ENCODE assay signal across 8 cellular contexts in the genomic region with DNA sequence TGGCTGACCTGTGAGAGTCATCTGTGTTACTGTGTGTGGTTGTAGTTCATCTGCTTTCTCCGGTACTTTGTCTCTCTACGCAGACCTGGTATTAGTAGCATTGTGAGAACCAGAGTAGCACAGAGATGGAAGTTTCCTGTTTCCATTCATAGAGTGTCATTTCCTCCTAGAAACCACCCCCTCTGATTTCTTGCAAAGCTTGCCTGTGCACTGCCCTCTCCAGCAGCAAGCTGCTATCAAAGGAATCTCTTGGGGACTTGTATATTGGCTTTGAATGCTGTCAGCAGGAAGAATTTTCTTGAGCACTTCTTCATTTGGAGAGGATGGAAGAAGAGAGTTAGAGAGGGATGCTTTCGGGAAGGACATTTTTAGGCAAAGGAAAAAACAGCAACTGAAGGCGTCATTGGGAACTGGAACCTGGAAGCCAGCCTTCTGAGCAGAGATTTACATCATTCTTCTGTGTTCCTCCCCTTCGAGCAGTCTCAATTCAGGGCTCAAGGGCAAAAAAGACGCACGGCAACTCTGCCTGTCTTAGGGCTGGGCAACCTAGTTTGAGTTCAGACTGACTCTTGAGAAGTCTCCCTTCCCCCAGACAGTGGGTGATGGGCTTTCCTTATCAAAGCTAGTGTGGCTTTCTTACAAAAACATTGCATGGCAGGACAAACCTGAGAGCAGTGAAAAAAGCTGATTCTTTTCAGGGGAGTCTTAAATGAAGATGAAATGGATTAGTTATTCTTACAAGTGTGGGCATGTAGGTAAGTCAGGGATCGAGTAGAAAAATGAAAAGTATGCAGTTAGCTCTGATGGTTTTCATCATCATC.
DNase-seq lines count a peak whose midpoint lies in the region; ATAC-seq and TF ChIP-seq lines count a peak whose summit lies in the region.

No MANE protein-coding gene starts in this region.

- H3K27me3 Mint-ChIP-seq in HFFc6 (ENCODE audit: insufficient read depth), result no peaks in the 10 kb centered on the region; the same call in 1 of the 2 replicates
- peaks cover 9% of the 10 kb centered on the region for H3K27me3 Mint-ChIP-seq in activated CD8-positive, alpha-beta T cell treated with anti-CD3 and anti-CD28 coated beads, Interleukin-2, amount 10 ng/mL, durations not matched to agents 7 days and 5 days (ENCODE audit: low read depth)

- intact Hi-C loops in left lung (cut with DNase I), result no loop called here

- no peak overlapping the region for H3K4me3 ChIP-seq in left lung

- no peaks in the 10 kb centered on the region for H3K27me3 ChIP-seq in left lung

- H3K4me3 Mint-ChIP-seq in HFFc6, result no peak overlapping the region
- H3K4me3 Mint-ChIP-seq in activated CD8-positive, alpha-beta T cell treated with anti-CD3 and anti-CD28 coated beads, Interleukin-2, amount 10 ng/mL, durations not matched to agents 7 days and 5 days, result peak overlapping the region; percentile 32

- peak overlapping the region; percentile 38 to 43 for H3K27ac ChIP-seq in left lung

- no peaks in the 10 kb centered on the region for H3K9me3 ChIP-seq in left lung

- TF ChIP-seq CTCF in HFFc6 (IDR thresholded peaks at IDR 0.05) (no peak), left lung (IDR thresholded peaks at IDR 0.05) (no peak)

- peaks cover 7 to 20% of the 10 kb centered on the region in 2 donors for H3K4me1 ChIP-seq in left lung

- peaks cover 0 to 8% of the 10 kb centered on the region in 2 donors for H3K36me3 ChIP-seq in left lung

- no peaks in the 10 kb centered on the region for H3K9me3 Mint-ChIP-seq in HFFc6
- H3K9me3 Mint-ChIP-seq in activated CD8-positive, alpha-beta T cell treated with anti-CD3 and anti-CD28 coated beads, Interleukin-2, amount 10 ng/mL, durations not matched to agents 7 days and 5 days (ENCODE audit: insufficient read depth), result no peaks in the 10 kb centered on the region

- CTCF ChIA-PET in activated CD8-positive, alpha-beta T cell treated with anti-CD3 and anti-CD28 coated beads, Interleukin-2, amount 10 ng/mL, durations not matched to agents 7 days and 5 days (lab: Charles Lee), result no interaction called here

- H3K36me3 Mint-ChIP-seq in HFFc6 (ENCODE audit: low read depth), result peaks cover 32% of the 10 kb centered on the region
- no peaks in the 10 kb centered on the region for H3K36me3 Mint-ChIP-seq in activated CD8-positive, alpha-beta T cell treated with anti-CD3 and anti-CD28 coated beads, Interleukin-2, amount 10 ng/mL, durations not matched to agents 7 days and 5 days (ENCODE audit: low read depth)

- H3K27ac Mint-ChIP-seq in HFFc6, result peak overlapping the region; percentile 20; the same call in 1 of the 2 replicates
- peak overlapping the region; percentile 84 for H3K27ac Mint-ChIP-seq in activated CD8-positive, alpha-beta T cell treated with anti-CD3 and anti-CD28 coated beads, Interleukin-2, amount 10 ng/mL, durations not matched to agents 7 days and 5 days

- no peak for DNase-seq in HFFc6
- peak; percentile 41 for DNase-seq in activated CD8-positive, alpha-beta T cell treated with anti-CD3 and anti-CD28 coated beads, Interleukin-2, amount 10 ng/mL, durations not matched to agents 7 days and 5 days
- no peak for DNase-seq in left lung
- DNase-seq in NCI-H1048 (lab: John Stamatoyannopoulos, UW), result no peak
- DNase-seq in NCI-H524 treated with DMSO at 0.1 percent for 48 hours (lab: John Stamatoyannopoulos, UW), result no peak
- no peak for DNase-seq in NCI-H2196 treated with DMSO at 0.1 percent for 48 hours (lab: John Stamatoyannopoulos, UW; ENCODE audit: unreplicated experiment)

- H3K4me1 Mint-ChIP-seq in HFFc6 (ENCODE audit: low read depth), result peaks cover 57% of the 10 kb centered on the region
- peaks cover 32% of the 10 kb centered on the region for H3K4me1 Mint-ChIP-seq in activated CD8-positive, alpha-beta T cell treated with anti-CD3 and anti-CD28 coated beads, Interleukin-2, amount 10 ng/mL, durations not matched to agents 7 days and 5 days (ENCODE audit: low read depth)

- peak; percentile 71 for ATAC-seq in GM18502 (IDR thresholded peaks at IDR 0.05; ENCODE audit: poor library complexity, unreplicated experiment)
- ATAC-seq in activated CD8-positive, alpha-beta T cell treated with anti-CD3 and anti-CD28 coated beads, Interleukin-2, amount 10 ng/mL, durations not matched to agents 7 days and 5 days, result peak; percentile 87
- peak; percentile 5 for ATAC-seq in left lung
- no peak for ATAC-seq in HG03045 (IDR thresholded peaks at IDR 0.05; ENCODE audit: unreplicated experiment)

- POLR2A ChIA-PET in activated CD8-positive, alpha-beta T cell treated with anti-CD3 and anti-CD28 coated beads, Interleukin-2, amount 10 ng/mL, durations not matched to agents 7 days and 5 days (lab: Charles Lee), result no interaction called here
